ENCODE assay signal across 1 cellular context in the genomic region with DNA sequence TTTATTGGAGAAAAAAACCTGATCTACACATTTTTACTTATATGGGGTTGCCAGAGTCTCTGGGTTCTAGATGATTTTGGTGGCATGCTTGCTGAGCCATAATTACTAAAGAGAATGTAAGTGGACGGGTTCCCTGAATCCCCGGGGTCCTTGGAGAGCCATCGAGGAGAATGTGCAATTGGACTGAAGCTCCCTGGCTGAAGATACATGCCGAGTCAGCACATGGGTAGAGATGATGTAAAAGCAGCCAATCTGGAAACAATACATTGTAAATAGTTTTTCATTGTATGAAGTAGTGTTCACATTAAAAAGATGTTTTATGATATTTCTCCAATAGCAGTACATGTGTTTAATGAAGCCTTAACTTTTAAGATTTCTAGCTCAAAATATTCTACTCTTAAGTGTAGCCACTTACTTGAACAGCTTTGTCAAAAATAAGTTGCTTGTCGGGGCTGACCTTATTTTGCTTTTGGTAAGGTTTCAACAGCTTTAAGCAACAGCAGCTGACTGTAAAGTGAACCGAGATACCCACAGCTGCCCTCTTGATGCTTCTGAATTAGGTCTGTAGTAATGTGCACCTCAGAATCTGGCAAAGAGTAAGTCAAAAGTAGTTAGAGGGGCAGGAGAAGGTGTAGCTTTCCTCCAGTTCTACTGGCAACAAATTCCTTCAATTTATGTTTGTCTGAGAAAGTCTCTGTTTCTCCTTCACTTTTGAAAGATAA.
A peak's percentile ranks its signal among the peaks of the same experiment; 100 is the strongest.
TF ChIP-seq lines count a peak whose summit lies in the region.

No MANE protein-coding gene starts in this region.

TF ChIP-seq in K562, 482 proteins besides CTCF, POLR2A, EP300 and RAD21 (continued from another document):
- TF ChIP-seq MAFF (IDR thresholded peaks at IDR 0.05; ENCODE audit: low read length) (0 out of 2 replicates have a peak, but pooled peaks have one; percentile 8), ARID2 (IDR thresholded peaks at IDR 0.05) (no peak), MAFK (IDR thresholded peaks at IDR 0.05; ENCODE audit: low read length) (peak; percentile 40; the same call in 1 of the 2 replicates), SMAD2 (IDR thresholded peaks at IDR 0.05; ENCODE audit: low read depth, low read length) (no peak), ATF7 (IDR thresholded peaks at IDR 0.05) (no peak), ZNF316 (IDR thresholded peaks at IDR 0.05) (peak; percentile 48; the same call in 1 of the 2 replicates), FOXK2 (conservative IDR thresholded peaks at IDR 0.05 in 1 of 2, IDR thresholded peaks at IDR 0.05 in 1 of 2; ENCODE audit: low read depth in 2 of 2) (no peak), CCNT2 (IDR thresholded peaks at IDR 0.05; ENCODE audit: borderline replicate concordance, extremely low read depth, insufficient read length, low read depth, low read length) (no peak), ZNF830 (CRISPR knock-in tag; IDR thresholded peaks at IDR 0.05) (no peak), RB1 (IDR thresholded peaks at IDR 0.05; ENCODE audit: low read depth) (no peak), SMAD4 (CRISPR knock-in tag; conservative IDR thresholded peaks at IDR 0.05) (no peak), HDAC1 (IDR thresholded peaks at IDR 0.05) (no peak), SMAD3 (CRISPR knock-in tag; conservative IDR thresholded peaks at IDR 0.05) (no peak), C11orf30 (IDR thresholded peaks at IDR 0.05; ENCODE audit: low read depth) (peak; percentile 47; the same call in 1 of the 2 replicates), ZKSCAN3 (CRISPR knock-in tag; IDR thresholded peaks at IDR 0.05) (no peak)
- TF ChIP-seq, protein P1, sequence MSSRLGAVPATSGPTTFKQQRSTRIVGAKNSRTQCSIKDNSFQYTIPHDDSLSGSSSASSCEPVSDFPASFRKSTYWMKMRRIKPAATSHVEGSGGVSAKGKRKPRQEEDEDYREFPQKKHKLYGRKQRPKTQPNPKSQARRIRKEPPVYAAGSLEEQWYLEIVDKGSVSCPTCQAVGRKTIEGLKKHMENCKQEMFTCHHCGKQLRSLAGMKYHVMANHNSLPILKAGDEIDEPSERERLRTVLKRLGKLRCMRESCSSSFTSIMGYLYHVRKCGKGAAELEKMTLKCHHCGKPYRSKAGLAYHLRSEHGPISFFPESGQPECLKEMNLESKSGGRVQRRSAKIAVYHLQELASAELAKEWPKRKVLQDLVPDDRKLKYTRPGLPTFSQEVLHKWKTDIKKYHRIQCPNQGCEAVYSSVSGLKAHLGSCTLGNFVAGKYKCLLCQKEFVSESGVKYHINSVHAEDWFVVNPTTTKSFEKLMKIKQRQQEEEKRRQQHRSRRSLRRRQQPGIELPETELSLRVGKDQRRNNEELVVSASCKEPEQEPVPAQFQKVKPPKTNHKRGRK (tag; IDR thresholded peaks at IDR 0.05), result no peak
TF ChIP-seq in K562: peak in this region for 5.
